ENCODE assay signal across 24 cellular contexts in the genomic region with DNA sequence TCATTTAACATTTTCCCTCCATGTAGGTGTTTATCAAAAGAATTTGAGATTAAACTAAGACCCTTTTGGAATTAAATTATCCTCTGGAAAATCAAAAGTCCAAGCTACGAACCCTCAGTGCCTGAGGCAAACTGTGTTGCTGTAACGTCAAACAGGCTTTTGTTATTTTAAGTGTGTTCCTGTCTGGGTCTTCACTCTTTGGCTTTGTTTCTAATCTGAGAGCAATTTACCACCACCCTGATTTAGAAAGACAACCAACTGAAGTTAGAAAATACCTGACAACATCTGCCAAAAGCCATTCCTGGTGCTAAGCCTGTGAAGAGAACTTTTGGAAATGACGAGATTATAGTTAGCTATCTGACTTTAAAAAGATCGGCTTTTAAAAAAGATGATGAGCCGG.
"Had no signal": no experiment of that assay in that cellular context is flagged by ENCODE, and none has a peak within 500 bp of the region (broad histone marks: within the 10 kb centered on the region; RNA-seq: fewer than 3 reads in every experiment).

No MANE protein-coding gene starts in this region.

- H3K4me3 ChIP-seq: ascending aorta, body of pancreas, K562, SK-N-MC had no signal

- H3K27me3 ChIP-seq: ascending aorta, body of pancreas had no signal

- H3K36me3 ChIP-seq: ascending aorta had no signal

- H3K27ac ChIP-seq: ascending aorta, body of pancreas, SK-N-MC had no signal

- FAIRE-seq: bronchial epithelial cell, K562 had no signal

- H3K9me3 ChIP-seq: ascending aorta had no signal

- ATAC-seq: activated CD8-positive, alpha-beta memory T cell treated with anti-CD3 and anti-CD28 coated beads, Interleukin-2, amount 10 ng/mL, durations not matched to agents 7 days and 5 days; K562 had no signal

- DNase-seq: activated CD4-positive, alpha-beta T cell treated with anti-CD3 and anti-CD28 coated beads for 1 hour; activated CD4-positive, alpha-beta T cell treated with anti-CD3 and anti-CD28 coated beads, Interleukin-2, amount 10 ng/mL, durations not matched to agents 24 days and 14 days; activated CD4-positive, alpha-beta T cell treated with anti-CD3 and anti-CD28 coated beads, Interleukin-2, amount 50 U/mL, for 48 hours; activated CD8-positive, alpha-beta memory T cell treated with anti-CD3 and anti-CD28 coated beads, Interleukin-2, amount 10 ng/mL, durations not matched to agents 7 days and 5 days; activated effector memory CD4-positive, alpha-beta T cell treated with Interleukin-2 at 50 U/mL for 16 hours; activated naive CD4-positive, alpha-beta T cell; activated T-cell treated with anti-CD3 and anti-CD28 coated beads, Interleukin-2, amount 50 U/mL, for 24 hours; body of pancreas; central memory CD4-positive, alpha-beta T cell; Karpas-422; MM.1S; NCI-H1105; NCI-H1436; NCI-H1930; NCI-H2171; NCI-H2227 treated with DMSO at 0.1 percent for 48 hours; NCI-H446 treated with DMSO at 0.1 percent for 48 hours; NCI-H524 treated with DMSO at 0.1 percent for 48 hours; NK-92 treated with Interleukin-12 subunit alpha and Interleukin-12 subunit beta, amount 100 ng/mL, for 24 hours; T-helper 1 cell had no signal

- H3K4me1 ChIP-seq: ascending aorta had no signal
